15 cellular contexts compared by ENCODE assay signal in the genomic region with DNA sequence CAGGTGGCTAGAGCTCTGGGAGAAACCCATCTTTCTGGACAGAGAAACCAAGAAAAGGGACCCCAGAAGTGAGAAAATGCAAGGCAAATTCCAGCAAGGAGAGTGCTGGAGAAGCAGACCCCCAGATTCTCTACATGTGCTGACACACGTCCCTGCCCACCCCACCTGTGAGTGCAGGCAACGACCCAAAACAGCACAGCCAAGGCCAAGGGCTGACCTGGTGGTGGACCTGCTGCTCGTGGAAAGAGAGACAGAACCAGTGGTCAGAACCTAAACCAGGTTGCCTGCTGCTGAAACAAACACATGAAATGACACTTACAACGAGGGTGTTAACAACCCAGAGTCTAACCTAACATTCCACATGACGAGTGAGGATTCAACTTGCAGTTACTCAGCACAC.
"Had no signal": no experiment of that assay in that cellular context is flagged by ENCODE, and none has a peak within 500 bp of the region (broad histone marks: within the 10 kb centered on the region; RNA-seq: fewer than 3 reads in every experiment).

No MANE protein-coding gene starts in this region.

- H3K9me3 ChIP-seq: right atrium auricular region, sigmoid colon had no signal

- H3K36me3 Mint-ChIP-seq: natural killer cell had no signal

- H3K9me3 Mint-ChIP-seq: natural killer cell, neural crest cell had no signal

- H3K4me1 ChIP-seq: sigmoid colon had no signal

- H3K4me3 ChIP-seq: coronary artery, heart left ventricle, right atrium auricular region, sigmoid colon, skin epidermis had no signal

- H3K27ac Mint-ChIP-seq: mesothelial cell of epicardium, natural killer cell had no signal

- DNase-seq: effector CD4-positive, alpha-beta T cell; foreskin melanocyte; hippocampal formation; kidney glomerular epithelial cell; natural killer cell; sigmoid colon; stimulated activated CD4-positive, alpha-beta T cell treated with anti-CD3 and anti-CD28 coated beads, Interleukin-12 subunit alpha, Interleukin-12 subunit beta, amount 100 ng/mL, for 4 hours; stimulated activated naive CD4-positive, alpha-beta T cell treated with Interleukin-2 at 50 U/mL for 16 hours; trophoblast cell had no signal

- H3K4me1 Mint-ChIP-seq: neural crest cell had no signal

- H3K27ac ChIP-seq: coronary artery, heart left ventricle, right atrium auricular region, sigmoid colon, skin epidermis had no signal

- H3K27me3 ChIP-seq: right atrium auricular region had no signal

- ATAC-seq: heart left ventricle, natural killer cell had no signal

- H3K4me3 Mint-ChIP-seq: mesothelial cell of epicardium, natural killer cell, neural crest cell had no signal
